In genomic region chr22:37659066-37659896, GRCh38 we compare ENCODE assay signal across 8 cellular contexts. TPM values are rescaled to one million over a fixed set of nuclear protein-coding genes. Genes with fewer than 3 reads are reported as not detected.
DNase-seq lines count a peak whose midpoint lies in the region; FAIRE-seq and TF ChIP-seq lines count a peak whose summit lies in the region.

No MANE protein-coding gene starts in this region.

- H3K79me1 ChIP-seq in H1 (ENCODE audit: low read depth, low read length) = peaks cover 22% of the 10 kb centered on the region

- H3K4me2 ChIP-seq in H1 (ENCODE audit: insufficient read depth in 1 of 2, low read depth in 2 of 2, low read length in 2 of 2) (peak overlapping the region; percentile 93 to 95), neural cell (ENCODE audit: low read length) (peak overlapping the region; percentile 85)

- POLR2A ChIA-PET in HEK293T (lab: Yijun Ruan, JAX) (interaction anchor here (0.7 to 6.3 kb wide), 18 partner anchors 8 to 185 kb away, joined by 3 to 105 read pairs (median 8); partner anchors contain the start of genes ANKRD54, GGA1, LGALS1 and NOL12), H1 (lab: Charles Lee; ENCODE audit: partially characterized antibody) (interaction anchor here (1.1 to 5.1 kb wide), 13 partner anchors 8 to 149 kb away, joined by 3 to 37 read pairs (median 11); partner anchors contain the start of genes GCAT, LGALS1 and TRIOBP)

- TF ChIP-seq RAD21 in H1 (IDR thresholded peaks at IDR 0.05 in 1 of 2, conservative IDR thresholded peaks at IDR 0.05 in 1 of 2; ENCODE audit: low read depth in 2 of 2, low read length in 2 of 2) = no peak
- no peak for TF ChIP-seq RAD21 in neural cell (conservative IDR thresholded peaks at IDR 0.05)

- H3K18ac ChIP-seq in H1 (ENCODE audit: extremely low read depth, low read length) = peak overlapping the region; percentile 32; the same call in 1 of the 2 replicates

- peak overlapping the region; percentile 86; the same call in 1 of the 2 replicates for H4K8ac ChIP-seq in H1 (ENCODE audit: extremely low read depth, insufficient read depth, low read length)

- DNase-seq in NCI-H146 (lab: John Stamatoyannopoulos, UW) = peak; percentile 41
- no peak for DNase-seq in NCI-H146 treated with DMSO at 0.1 percent for 48 hours (lab: John Stamatoyannopoulos, UW; ENCODE audit: unreplicated experiment)
- DNase-seq in HEK293T (ENCODE audit: extremely low spot score) = no peak
- peak; percentile 56 for DNase-seq in RPMI8226
- DNase-seq in H1 (ENCODE audit: low read depth in 1 of 2, low spot score in 2 of 2) = no peak
- no peak for DNase-seq in SIG-M5 (lab: John Stamatoyannopoulos, UW)
- DNase-seq in epidermal melanocyte (ENCODE audit: insufficient read length, low spot score) = no peak

- no peak overlapping the region for H3K14ac ChIP-seq in H1 (ENCODE audit: insufficient read length)

- 0 out of 2 replicates have a peak overlapping the region, but pooled peaks have one; percentile 27 for H2BK12ac ChIP-seq in H1 (ENCODE audit: low read depth, low read length)

- H3K56ac ChIP-seq in H1 (replicated peaks; ENCODE audit: insufficient read length, low read depth, low read length) = no peak overlapping the region

- no peaks in the 10 kb centered on the region for H3K27me3 ChIP-seq in H1 (replicated peaks in 1 of 4; ENCODE audit: control insufficient read depth in 3 of 4, extremely low read depth in 1 of 4, insufficient read depth in 3 of 4, low read length in 3 of 4)
- no peaks in the 10 kb centered on the region for H3K27me3 ChIP-seq in neural cell (ENCODE audit: insufficient read depth, low read depth, low read length)

- H3K23ac ChIP-seq in H1 (ENCODE audit: insufficient read length) = no peak overlapping the region

- H2AK5ac ChIP-seq in H1 (ENCODE audit: low read depth, low read length) = peak overlapping the region; percentile 9; the same call in 1 of the 2 replicates

- H2BK20ac ChIP-seq in H1 (ENCODE audit: low read length) = no peak overlapping the region

- H2AFZ ChIP-seq in H1 (ENCODE audit: low read length) (no peak overlapping the region), neural cell (ENCODE audit: low read depth, low read length) (no peak overlapping the region)

- H3K79me2 ChIP-seq in H1 (ENCODE audit: control insufficient read depth in 1 of 2, insufficient read depth in 2 of 2, low read length in 2 of 2) (peaks cover 25 to 48% of the 10 kb centered on the region in 2 experiments; a peak in 3 of 4 replicates), neural cell (replicated peaks; ENCODE audit: insufficient read depth, low read length) (peaks cover 20% of the 10 kb centered on the region)

- TF ChIP-seq EP300 in H1 (IDR thresholded peaks at IDR 0.05; ENCODE audit: borderline replicate concordance in 1 of 2, low read depth in 2 of 2, low read length in 2 of 2) = no peak
- no peak for TF ChIP-seq EP300 in neural cell (conservative IDR thresholded peaks at IDR 0.05; ENCODE audit: poor library complexity, severe bottlenecking)

- H3K4ac ChIP-seq in H1 (replicated peaks; ENCODE audit: insufficient read length, low read depth, low read length) = peak overlapping the region; percentile 88

- no peak overlapping the region for H2BK5ac ChIP-seq in H1 (ENCODE audit: low read depth, low read length)

- H3F3A ChIP-seq in neural cell (ENCODE audit: insufficient read depth, low read length, poor library complexity, severe bottlenecking) = peaks cover 3% of the 10 kb centered on the region

- H3K27ac ChIP-seq in H1 (ENCODE audit: low read depth, low read length) = no peak overlapping the region
- peak overlapping the region; percentile 28 for H3K27ac ChIP-seq in neural cell (ENCODE audit: low read length)

- H3K4me3 ChIP-seq in H1 (ENCODE audit: extremely low read depth in 1 of 4, insufficient read depth in 2 of 4, low read depth in 3 of 4, low read length in 4 of 4) (peak overlapping the region; percentile 71 to 94 (median 76)), neural cell (ENCODE audit: low read length) (peak overlapping the region; percentile 93)

- CTCF ChIA-PET in HEK293T (lab: Yijun Ruan, JAX) = interaction anchor here (0.5 to 5.3 kb wide), 6 partner anchors 16 to 67 kb away, joined by 3 to 40 read pairs (median 18); no protein-coding TSS in a partner anchor
- CTCF ChIA-PET in H1 (lab: Charles Lee; ENCODE audit: partially characterized antibody) = interaction anchor here (0.7 to 12.1 kb wide), 10 partner anchors 8 to 1648 kb away, joined by 3 to 165 read pairs (median 5); partner anchors contain the start of genes GGA1, LGALS1 and SH3BP1

- H4K5ac ChIP-seq in H1 (ENCODE audit: insufficient read length, low read depth, low read length) = no peak overlapping the region

- no peak for TF ChIP-seq CTCF in H1 (IDR thresholded peaks at IDR 0.05; ENCODE audit: control extremely low read depth in 1 of 3, insufficient read depth in 1 of 3, low read depth in 1 of 3, low read length in 3 of 3)
- TF ChIP-seq CTCF in neural cell (IDR thresholded peaks at IDR 0.05; ENCODE audit: poor library complexity, severe bottlenecking) = no peak

- H3K4me1 ChIP-seq in H1 (replicated peaks in 1 of 4; ENCODE audit: control insufficient read depth in 3 of 4, insufficient read depth in 4 of 4, low read length in 3 of 4) = peaks cover 0 to 21% (median 6%) of the 10 kb centered on the region in 4 experiments; a peak in 5 of 7 replicates

- WGBS in H1 (ENCODE audit: extremely low coverage in 1 of 2, insufficient coverage in 1 of 2, insufficient read length in 1 of 2, insufficient replicate concordance in 2 of 2, low coverage in 1 of 2, low lambda C conversion rate in 2 of 2, missing lambda C conversion rate in 1 of 2), 2 experiments = 9% methylated on average over 51 of the region's 68 CpGs; no CpG with 5 or more reads in 1 of the 2 experiments

- peaks cover 11% of the 10 kb centered on the region for H3K23me2 ChIP-seq in H1 (ENCODE audit: low read depth, low read length)

- H3K9me3 ChIP-seq in H1 (ENCODE audit: insufficient read depth in 2 of 2, low read depth in 1 of 2, low read length in 1 of 2) (no peaks in the 10 kb centered on the region), neural cell (ENCODE audit: low read length) (no peaks in the 10 kb centered on the region)

- peaks cover 17 to 31% of the 10 kb centered on the region in 2 experiments for H4K20me1 ChIP-seq in H1 (replicated peaks in 1 of 2; ENCODE audit: control insufficient read depth in 1 of 2, insufficient read depth in 2 of 2, low read length in 2 of 2)
- no peaks in the 10 kb centered on the region for H4K20me1 ChIP-seq in neural cell (ENCODE audit: insufficient read depth)

- H2BK120ac ChIP-seq in H1 (replicated peaks; ENCODE audit: low read depth, low read length) = no peak overlapping the region

- no peak; a peak in 1 of 3 replicates for TF ChIP-seq POLR2A in H1 (IDR thresholded peaks at IDR 0.05; ENCODE audit: control extremely low read depth in 1 of 2, low read depth in 2 of 2, low read length in 2 of 2)

- FAIRE-seq in H1 (lab: Jason Lieb, UNC) = no peak

- H4K91ac ChIP-seq in H1 (replicated peaks; ENCODE audit: insufficient read length, low read length) = peak overlapping the region; percentile 90

- no peaks in the 10 kb centered on the region for H3K9me2 ChIP-seq in neural cell (ENCODE audit: insufficient read depth, low read length)

- no peak overlapping the region for H2BK15ac ChIP-seq in H1 (ENCODE audit: low read length)

- H3K36me3 ChIP-seq in H1 (ENCODE audit: control insufficient read depth in 2 of 4, insufficient read depth in 4 of 4, low read length in 3 of 4) = no peaks in the 10 kb centered on the region
- H3K36me3 ChIP-seq in neural cell (ENCODE audit: insufficient read depth, low read length) = no peaks in the 10 kb centered on the region

- H3K9ac ChIP-seq in H1 (replicated peaks in 1 of 4; ENCODE audit: extremely low read depth in 1 of 4, low read depth in 3 of 4, low read length in 3 of 4) (peak overlapping the region; percentile 62 to 78 (median 72)), neural cell (ENCODE audit: low read length) (peak overlapping the region; percentile 75)

RNA-seq across cellular contexts. Expression of gene PDXP, which starts 0.8 kb away (rescaled TPM):
- total RNA-seq in H1 (2021; fragmentation: NEBNext Ultra II Directional; extraction: Animal tissue kit (Norgen Biotek cat#: 25700)) = 35.7 and 36.6 TPM in 2 replicates
- polyA plus RNA-seq in H1 (2011; rRNA removed) (67.7 and 74.8 TPM in 2 replicates), neural cell (108 and 129 TPM in 2 replicates)
- 47.4 TPM for polyA plus RNA-seq in H1 (2011; cell fraction: cytosol; rRNA removed)
- polyA plus RNA-seq in H1 (2011; cell fraction: nucleus; rRNA removed) = 60.6 TPM
- 33.3 to 46.0 TPM (median 43.7 TPM) in 4 replicates for polyA plus RNA-seq in H1 (2012, experiment 1 of 2)
- 66.6 TPM for polyA plus RNA-seq in H1 (2012, experiment 2 of 2)
- polyA plus RNA-seq in H1 (2013, experiment 1 of 2) = 33.9 TPM
- 31.0 TPM for polyA plus RNA-seq in H1 (2013, experiment 2 of 2)
- polyA minus RNA-seq in H1 (2011; rRNA and poly(A)+ RNA removed) = 31.8 and 36.4 TPM in 2 replicates
- polyA minus RNA-seq in H1 (2011; cell fraction: cytosol; rRNA and poly(A)+ RNA removed) = 30.2 TPM
- 13.4 TPM for polyA minus RNA-seq in H1 (2011; cell fraction: nucleus; rRNA and poly(A)+ RNA removed)
- polyA minus RNA-seq in neural cell = 91.5 and 104 TPM in 2 replicates

RNA-seq across cellular contexts. Expression of gene LGALS1, which starts 16.2 kb away (rescaled TPM):
- total RNA-seq in H1 (2021; fragmentation: NEBNext Ultra II Directional; extraction: Animal tissue kit (Norgen Biotek cat#: 25700)) = 12.0 and 14.9 TPM in 2 replicates
- polyA plus RNA-seq in H1 (2011; rRNA removed) = 92.4 and 101 TPM in 2 replicates
- 77.6 TPM for polyA plus RNA-seq in H1 (2011; cell fraction: cytosol; rRNA removed)
- polyA plus RNA-seq in H1 (2011; cell fraction: nucleus; rRNA removed) = 64.0 TPM
- polyA plus RNA-seq in H1 (2012, experiment 1 of 2) = 11.2 to 50.4 TPM (median 33.3 TPM) in 4 replicates
- polyA plus RNA-seq in H1 (2012, experiment 2 of 2) = 38.4 TPM
- 39.2 TPM for polyA plus RNA-seq in H1 (2013, experiment 1 of 2)
- 36.3 TPM for polyA plus RNA-seq in H1 (2013, experiment 2 of 2)
- 15.3 and 15.5 TPM in 2 replicates for polyA minus RNA-seq in H1 (2011; rRNA and poly(A)+ RNA removed)
- 13.3 TPM for polyA minus RNA-seq in H1 (2011; cell fraction: cytosol; rRNA and poly(A)+ RNA removed)
- polyA minus RNA-seq in H1 (2011; cell fraction: nucleus; rRNA and poly(A)+ RNA removed) = 14.5 TPM
- not detected in 2 replicates for polyA plus RNA-seq in neural cell
- 1.5 TPM in 1 of 2 replicates, not detected in the other for polyA minus RNA-seq in neural cell

RNA-seq across cellular contexts. Expression of gene SH3BP1, which starts 19.8 kb away (rescaled TPM):
- total RNA-seq in H1 (2021; fragmentation: NEBNext Ultra II Directional; extraction: Animal tissue kit (Norgen Biotek cat#: 25700)) = 32.4 and 40.3 TPM in 2 replicates
- polyA plus RNA-seq in H1 (2011; rRNA removed) = 23.9 and 34.8 TPM in 2 replicates
- 22.8 TPM for polyA plus RNA-seq in H1 (2011; cell fraction: cytosol; rRNA removed)
- polyA plus RNA-seq in H1 (2011; cell fraction: nucleus; rRNA removed) = 50.1 TPM
- 57.5 to 65.6 TPM (median 60.4 TPM) in 4 replicates for polyA plus RNA-seq in H1 (2012, experiment 1 of 2)
- polyA plus RNA-seq in H1 (2012, experiment 2 of 2) = 35.9 TPM
- polyA plus RNA-seq in H1 (2013, experiment 1 of 2) = 21.9 TPM
- 22.1 TPM for polyA plus RNA-seq in H1 (2013, experiment 2 of 2)
- polyA minus RNA-seq in H1 (2011; rRNA and poly(A)+ RNA removed) = 20.1 and 23.7 TPM in 2 replicates
- 17.0 TPM for polyA minus RNA-seq in H1 (2011; cell fraction: cytosol; rRNA and poly(A)+ RNA removed)
- polyA minus RNA-seq in H1 (2011; cell fraction: nucleus; rRNA and poly(A)+ RNA removed) = 19.7 TPM
- 0.63 TPM in 1 of 2 replicates, not detected in the other for polyA plus RNA-seq in neural cell
- polyA minus RNA-seq in neural cell = 0.69 and 0.73 TPM in 2 replicates

RNA-seq across cellular contexts. Expression of gene NOL12, which starts 26.9 kb away (rescaled TPM):
- 26.7 and 28.3 TPM in 2 replicates for total RNA-seq in H1 (2021; fragmentation: NEBNext Ultra II Directional; extraction: Animal tissue kit (Norgen Biotek cat#: 25700))
- 25.3 TPM in 2 replicates for polyA plus RNA-seq in H1 (2011; rRNA removed)
- polyA plus RNA-seq in H1 (2011; cell fraction: cytosol; rRNA removed) = 40.9 TPM
- 43.6 TPM for polyA plus RNA-seq in H1 (2011; cell fraction: nucleus; rRNA removed)
- polyA plus RNA-seq in H1 (2012, experiment 1 of 2) = 19.3 to 37.0 TPM (median 34.3 TPM) in 4 replicates
- polyA plus RNA-seq in H1 (2012, experiment 2 of 2) = 27.9 TPM
- polyA plus RNA-seq in H1 (2013, experiment 1 of 2) = 27.9 TPM
- 24.0 TPM for polyA plus RNA-seq in H1 (2013, experiment 2 of 2)
- polyA minus RNA-seq in H1 (2011; rRNA and poly(A)+ RNA removed) = 8.3 and 9.6 TPM in 2 replicates
- 8.8 TPM for polyA minus RNA-seq in H1 (2011; cell fraction: cytosol; rRNA and poly(A)+ RNA removed)
- 16.7 TPM for polyA minus RNA-seq in H1 (2011; cell fraction: nucleus; rRNA and poly(A)+ RNA removed)
- 77.5 and 90.0 TPM in 2 replicates for polyA plus RNA-seq in neural cell
- 19.7 and 23.5 TPM in 2 replicates for polyA minus RNA-seq in neural cell

RNA-seq across cellular contexts. Expression of gene TRIOBP, which starts 37.6 kb away (rescaled TPM):
- total RNA-seq in H1 (2021; fragmentation: NEBNext Ultra II Directional; extraction: Animal tissue kit (Norgen Biotek cat#: 25700)) = 27.3 and 29.1 TPM in 2 replicates
- polyA plus RNA-seq in H1 (2011; rRNA removed) = 18.2 and 36.0 TPM in 2 replicates
- 27.6 TPM for polyA plus RNA-seq in H1 (2011; cell fraction: cytosol; rRNA removed)
- polyA plus RNA-seq in H1 (2011; cell fraction: nucleus; rRNA removed) = 40.4 TPM
- 23.3 to 41.8 TPM (median 38.0 TPM) in 4 replicates for polyA plus RNA-seq in H1 (2012, experiment 1 of 2)
- polyA plus RNA-seq in H1 (2012, experiment 2 of 2) = 19.8 TPM
- polyA plus RNA-seq in H1 (2013, experiment 1 of 2) = 27.4 TPM
- polyA plus RNA-seq in H1 (2013, experiment 2 of 2) = 25.9 TPM
- 43.1 and 47.6 TPM in 2 replicates for polyA minus RNA-seq in H1 (2011; rRNA and poly(A)+ RNA removed)
- polyA minus RNA-seq in H1 (2011; cell fraction: cytosol; rRNA and poly(A)+ RNA removed) = 28.8 TPM
- polyA minus RNA-seq in H1 (2011; cell fraction: nucleus; rRNA and poly(A)+ RNA removed) = 20.8 TPM
- 9.2 and 16.2 TPM in 2 replicates for polyA plus RNA-seq in neural cell
- polyA minus RNA-seq in neural cell = 17.5 and 18.2 TPM in 2 replicates

Comparison
In these comparisons a context has a peak if more than half of its experiments do, and no peak if none do; other contexts are left out.
1. DNase-seq: peak in NCI-H146 (single experiment) and RPMI8226 (single experiment); none in NCI-H146 treated with DMSO at 0.1 percent for 48 hours (single experiment), HEK293T (single experiment), H1 (0 of 2), SIG-M5 (single experiment) and epidermal melanocyte (single experiment).
2. RNA of gene SH3BP1, which starts 19.8 kb away (polyA plus RNA-seq): 21.9 to 65.6 TPM in H1; 0.63 TPM in neural cell; every median in the first group is over 10 times any median in the second.